Comparison of ENCODE assay signal across 17 cellular contexts in genomic region chr17:4407851-4408250, GRCh38. TPM values are rescaled to one million over a fixed set of nuclear protein-coding genes. Genes with fewer than 3 reads are reported as not detected.
DNase-seq lines count a peak whose midpoint lies in the region; ATAC-seq and TF ChIP-seq lines count a peak whose summit lies in the region.
"Had no signal": no experiment of that assay in that cellular context is flagged by ENCODE, and none has a peak within 500 bp of the region (broad histone marks: within the 10 kb centered on the region; RNA-seq: fewer than 3 reads in every experiment).

No MANE protein-coding gene starts in this region.

- no peaks in the 10 kb centered on the region for H3K9me3 ChIP-seq in Peyer's patch
- H3K9me3 ChIP-seq: gastrocnemius medialis had no signal

- peak in 1 of 6 experiments; percentile 8 for TF ChIP-seq CTCF in Peyer's patch (IDR thresholded peaks at IDR 0.05)
- no peak for TF ChIP-seq CTCF in fibroblast of mammary gland (conservative IDR thresholded peaks at IDR 0.05; ENCODE audit: control insufficient read depth, insufficient read depth, low read depth, low read length)

- H3K4me1 ChIP-seq in Peyer's patch, result no peaks in the 10 kb centered on the region
- H3K4me1 ChIP-seq: gastrocnemius medialis, neural progenitor cell had no signal

- no peak for ATAC-seq in HG02588 (IDR thresholded peaks at IDR 0.05; ENCODE audit: unreplicated experiment)
- ATAC-seq in HG03280 (IDR thresholded peaks at IDR 0.05; ENCODE audit: unreplicated experiment), result no peak
- ATAC-seq: gastrocnemius medialis, right cardiac atrium had no signal

- DNase-seq in NCI-H2227 (lab: John Stamatoyannopoulos, UW; ENCODE audit: unreplicated experiment) (peak; percentile 13), NCI-H2227 treated with DMSO at 0.1 percent for 48 hours (lab: John Stamatoyannopoulos, UW) (no peak), Peyer's patch (peak in 2 of 3 donors; percentile 55 to 64), fibroblast of mammary gland (ENCODE audit: low read depth) (peak; percentile 6), ureter (ENCODE audit: low spot score) (peak; percentile 61), NCI-H187 (lab: John Stamatoyannopoulos, UW) (no peak)
- DNase-seq: activated CD8-positive, alpha-beta memory T cell treated with anti-CD3 and anti-CD28 coated beads for 24 hours; activated gamma-delta T cell; effector memory CD4-positive, alpha-beta T cell; GOT3; NCI-H187 treated with DMSO at 0.1 percent for 48 hours; right cardiac atrium; stimulated activated CD4-positive, alpha-beta T cell treated with anti-CD3 and anti-CD28 coated beads, Interleukin-4, amount 100 ng/mL, for 24 hours had no signal

- TF ChIP-seq POLR2A in Peyer's patch (IDR thresholded peaks at IDR 0.05), result no peak

- no peaks in the 10 kb centered on the region for H3K36me3 ChIP-seq in Peyer's patch
- H3K36me3 ChIP-seq: gastrocnemius medialis, neural progenitor cell had no signal

- H3K27me3 ChIP-seq in Peyer's patch, result no peaks in the 10 kb centered on the region
- H3K27me3 ChIP-seq: gastrocnemius medialis, neural progenitor cell had no signal

- no peak overlapping the region for H3K27ac ChIP-seq in Peyer's patch
- H3K27ac ChIP-seq: gastrocnemius medialis, neural progenitor cell had no signal

- no peak overlapping the region for H3K4me3 ChIP-seq in Peyer's patch
- no peak overlapping the region for H3K4me3 ChIP-seq in fibroblast of mammary gland (ENCODE audit: control insufficient read depth, low read depth, low read length)
- H3K4me3 ChIP-seq: gastrocnemius medialis, neural progenitor cell had no signal

RNA-seq across cellular contexts. Expression of gene SPNS3, which starts 25.9 kb away (rescaled TPM):
- total RNA-seq in Peyer's patch (1 to 10 TPM in 2 of 4 donors, not detected in 2; 1.1 to 2.0 TPM), ureter (0.26 TPM)
- total RNA-seq: gastrocnemius medialis had no signal

RNA-seq across cellular contexts. Expression of gene UBE2G1, which starts 41.4 kb away (rescaled TPM):
- total RNA-seq in Peyer's patch (10 to 100 TPM; 26.4 to 54.1 (median 35.7) TPM), ureter (50.9 TPM)

Comparison
In these comparisons a context has a peak if more than half of its experiments do, and no peak if none do; other contexts are left out.
1. DNase-seq: peak in NCI-H2227 (single experiment), Peyer's patch (2 of 3), fibroblast of mammary gland (single experiment) and ureter (single experiment); none in NCI-H2227 treated with DMSO at 0.1 percent for 48 hours (single experiment) and NCI-H187 (0 of 2).